In the genomic region with DNA sequence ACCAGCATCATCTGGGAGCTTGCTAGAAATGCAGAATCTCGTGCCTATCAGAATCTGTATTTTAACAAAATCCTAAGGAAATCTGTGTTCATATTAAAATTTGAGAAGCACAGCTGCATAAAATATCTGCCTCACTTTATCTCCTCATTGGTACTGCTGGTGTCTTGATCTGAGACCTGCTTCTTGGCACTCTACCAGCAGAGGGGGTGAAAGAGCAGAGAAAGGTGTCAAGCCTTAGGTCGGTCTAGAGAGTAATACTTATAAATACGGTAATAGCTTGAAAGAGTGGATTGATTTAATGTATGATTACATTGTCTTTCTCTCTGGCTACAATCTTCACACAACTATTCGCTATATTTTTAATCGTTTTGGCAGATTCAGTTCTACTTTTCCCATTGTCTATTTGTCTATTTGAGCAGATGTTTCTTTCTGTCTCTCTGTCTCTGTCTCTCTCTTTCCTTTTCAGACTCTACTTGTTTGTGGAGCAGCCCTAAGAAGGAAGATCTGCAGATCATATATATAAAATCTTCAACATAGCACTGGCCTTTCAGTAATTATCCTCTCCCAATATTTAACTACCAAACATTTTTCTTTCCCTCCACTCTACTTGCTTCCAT, we compare ENCODE assay signal across 8 cellular contexts. TPM values are rescaled to one million over a fixed set of nuclear protein-coding genes. Genes with fewer than 3 reads are reported as not detected.
DNase-seq lines count a peak whose midpoint lies in the region; ATAC-seq and TF ChIP-seq lines count a peak whose summit lies in the region.

No MANE protein-coding gene starts in this region.

- H3K27me3 ChIP-seq in GM06990 (replicated peaks; ENCODE audit: control insufficient read depth, insufficient read depth, low read length) = no peaks in the 10 kb centered on the region
- no peaks in the 10 kb centered on the region for H3K27me3 ChIP-seq in vagina

- H3K4me3 ChIP-seq in GM06990 (replicated peaks; ENCODE audit: low read depth, low read length) = no peak overlapping the region
- H3K4me3 ChIP-seq in vagina = no peak overlapping the region

- no peaks in the 10 kb centered on the region for H3K9me3 ChIP-seq in vagina

- H3K36me3 ChIP-seq in GM06990 (ENCODE audit: control insufficient read depth, insufficient read depth, low read length) = no peaks in the 10 kb centered on the region
- no peaks in the 10 kb centered on the region for H3K36me3 ChIP-seq in vagina

- TF ChIP-seq POLR2A in vagina (IDR thresholded peaks at IDR 0.05) = no peak

- ATAC-seq in GM21825 (IDR thresholded peaks at IDR 0.05; ENCODE audit: unreplicated experiment) = peak; percentile 96

- H3K4me1 ChIP-seq in vagina = no peaks in the 10 kb centered on the region

- DNase-seq in GM06990 (ENCODE audit: extremely low read depth, insufficient read length) (peak; percentile 33), KG1 (lab: John Stamatoyannopoulos, UW) (peak; percentile 59), RPMI8226 (peak; percentile 74), activated T-helper 1 cell treated with Interleukin-2 at 50 U/mL for 16 hours (ENCODE audit: low read depth) (peak; percentile 7), head of caudate nucleus (peak in 41 of 42 donors; percentile 19 to 83 (median 64)), vagina (ENCODE audit: extremely low spot score in 2 of 2) (no peak)
- DNase-seq in stimulated activated CD4-positive, alpha-beta T cell treated with anti-CD3 and anti-CD28 coated beads, Interleukin-12 subunit alpha, Interleukin-12 subunit beta, amount 100 ng/mL, for 48 hours (ENCODE audit: low read depth in 2 of 3, low spot score in 1 of 3) = peak; percentile 27 to 71 (median 47)

- H3K27ac ChIP-seq in vagina = no peak overlapping the region

- TF ChIP-seq CTCF in GM06990 (IDR thresholded peaks at IDR 0.05; ENCODE audit: insufficient read depth, low read length, poor library complexity, severe bottlenecking) (peak; percentile 87), vagina (IDR thresholded peaks at IDR 0.05) (peak in 1 of 3 experiments; percentile 11)

- intact Hi-C loops in head of caudate nucleus (cut with DNase I) = no loop called here
- intact Hi-C loops in vagina (cut with DNase I) = no loop called here

RNA-seq across cellular contexts. Expression of a gene that starts 1.7 kb away (rescaled TPM):
- total RNA-seq in vagina = not detected

Comparison
In these comparisons a context has a peak if more than half of its experiments do, and no peak if none do; other contexts are left out.
1. DNase-seq: peak in GM06990 (single experiment), KG1 (single experiment), RPMI8226 (single experiment), activated T-helper 1 cell treated with Interleukin-2 at 50 U/mL for 16 hours (single experiment), head of caudate nucleus (41 of 42) and stimulated activated CD4-positive, alpha-beta T cell treated with anti-CD3 and anti-CD28 coated beads, Interleukin-12 subunit alpha, Interleukin-12 subunit beta, amount 100 ng/mL, for 48 hours (3 of 3); none in vagina (0 of 2).